ENCODE assay signal across 12 cellular contexts in the genomic region with DNA sequence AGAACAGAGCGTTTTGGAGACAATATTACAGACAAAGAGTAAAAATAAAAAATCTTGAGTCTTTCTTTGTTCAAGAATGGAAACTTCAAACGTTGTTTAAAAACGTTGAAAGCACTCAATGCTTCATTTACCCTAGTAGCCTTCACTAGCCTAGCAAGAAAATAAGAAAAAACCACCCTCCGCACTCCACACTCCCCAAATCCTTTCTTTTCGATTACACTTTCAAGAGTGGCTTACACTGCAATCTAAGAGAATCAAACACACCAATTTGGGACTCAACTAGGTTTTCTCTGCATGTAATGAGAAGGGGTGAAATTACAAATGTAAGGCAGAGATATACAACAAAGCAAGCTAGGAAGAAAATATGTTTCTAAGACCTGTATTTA. TPM values are rescaled to one million over a fixed set of nuclear protein-coding genes. Genes with fewer than 3 reads are reported as not detected.
DNase-seq lines count a peak whose midpoint lies in the region; ATAC-seq, FAIRE-seq and TF ChIP-seq lines count a peak whose summit lies in the region.
"Had no signal": no experiment of that assay in that cellular context is flagged by ENCODE, and none has a peak within 500 bp of the region (broad histone marks: within the 10 kb centered on the region; RNA-seq: fewer than 3 reads in every experiment).

No MANE protein-coding gene starts in this region.

- TF ChIP-seq POLR2A in GM12892 (IDR thresholded peaks at IDR 0.05; ENCODE audit: low read depth, low read length), result no peak

- peak; percentile 85 for FAIRE-seq in GM12892 (lab: Jason Lieb, UNC)
- FAIRE-seq: bronchial epithelial cell, G401.6 had no signal

- H3K36me3 Mint-ChIP-seq in dendritic cell treated with granulocyte-macrophage colony-stimulating factor and Interleukin-4, amounts not matched to agents 40 ng/mL and 50 ng/mL, for 4 days (ENCODE audit: low read depth), result peaks cover 41% of the 10 kb centered on the region
- H3K36me3 Mint-ChIP-seq in progenitor cell of endocrine pancreas (ENCODE audit: insufficient read depth), result peaks cover 21% of the 10 kb centered on the region

- no peak overlapping the region for H3K9ac ChIP-seq in PC-3 (ENCODE audit: low read length)

- peaks cover 31% of the 10 kb centered on the region for H3K79me2 ChIP-seq in PC-3 (ENCODE audit: low read length)

- H4K20me1 ChIP-seq in PC-3 (ENCODE audit: low read length), result peaks cover 21% of the 10 kb centered on the region

- no peak overlapping the region for H3K4me3 Mint-ChIP-seq in dendritic cell treated with granulocyte-macrophage colony-stimulating factor and Interleukin-4, amounts not matched to agents 40 ng/mL and 50 ng/mL, for 4 days
- H3K4me3 Mint-ChIP-seq in progenitor cell of endocrine pancreas (ENCODE audit: low read depth), result no peak overlapping the region

- no peak overlapping the region for H3K4me2 ChIP-seq in PC-3 (ENCODE audit: low read length)

- intact Hi-C loops in PC-3 (cut with micrococcal nuclease), result loop anchor here (5.0 to 10.0 kb wide), 2 partner anchors 123 to 675 kb away; partner anchors contain the start of gene TCEANC
- intact Hi-C loops in dendritic cell treated with granulocyte-macrophage colony-stimulating factor and Interleukin-4, amounts not matched to agents 40 ng/mL and 50 ng/mL, for 4 days (cut with micrococcal nuclease), result loop anchor here (2.0 to 5.0 kb wide), 3 partner anchors 19 to 113 kb away; no protein-coding TSS in a partner anchor

- peaks cover 23% of the 10 kb centered on the region for H3K4me1 Mint-ChIP-seq in dendritic cell treated with granulocyte-macrophage colony-stimulating factor and Interleukin-4, amounts not matched to agents 40 ng/mL and 50 ng/mL, for 4 days (ENCODE audit: low read depth)
- H3K4me1 Mint-ChIP-seq in progenitor cell of endocrine pancreas (ENCODE audit: low read depth), result peaks cover 17% of the 10 kb centered on the region

- peak overlapping the region; percentile 85 for H3K27ac ChIP-seq in PC-3 (ENCODE audit: low read length)

- BruUV-seq in PC-3 (replicated peaks; lab: Mats Ljungman, UMichigan), result no TSS peak

- CTCF ChIA-PET in PC-3 (lab: Charles Lee) (interaction anchor here (0.6 to 1.3 kb wide), 3 partner anchors 11 to 132 kb away, joined by 4 to 10 read pairs (median 5); no protein-coding TSS in a partner anchor), GM10248 (lab: Yijun Ruan, JAX) (interaction anchor here (0.7 to 2.4 kb wide), 7 partner anchors 27 to 508 kb away, joined by 3 to 11 read pairs (median 3); no protein-coding TSS in a partner anchor)

- peak overlapping the region; percentile 93 for H3K27ac Mint-ChIP-seq in dendritic cell treated with granulocyte-macrophage colony-stimulating factor and Interleukin-4, amounts not matched to agents 40 ng/mL and 50 ng/mL, for 4 days
- peak overlapping the region; percentile 77 for H3K27ac Mint-ChIP-seq in progenitor cell of endocrine pancreas

- H2AFZ ChIP-seq in PC-3 (ENCODE audit: low read length), result no peak overlapping the region

- TF ChIP-seq CTCF in PC-3 (conservative IDR thresholded peaks at IDR 0.05; ENCODE audit: low read depth, low read length) (no peak), progenitor cell of endocrine pancreas (IDR thresholded peaks at IDR 0.05; ENCODE audit: unreplicated experiment) (no peak), GM10248 (IDR thresholded peaks at IDR 0.05; ENCODE audit: control extremely low read depth, extremely low read depth, low read depth, missing control alignments) (no peak)

- no peaks in the 10 kb centered on the region for H3K27me3 Mint-ChIP-seq in dendritic cell treated with granulocyte-macrophage colony-stimulating factor and Interleukin-4, amounts not matched to agents 40 ng/mL and 50 ng/mL, for 4 days
- no peaks in the 10 kb centered on the region for H3K27me3 Mint-ChIP-seq in progenitor cell of endocrine pancreas

- H3K4me3 ChIP-seq in PC-3 (ENCODE audit: low read length) (no peak overlapping the region), MG63 (no peak overlapping the region)

- no peak for DNase-seq in GM12892 (ENCODE audit: insufficient read length)
- no peak for DNase-seq in PC-3
- DNase-seq in progenitor cell of endocrine pancreas (ENCODE audit: low spot score, unreplicated experiment), result no peak
- no peak for DNase-seq in SIG-M5 (lab: John Stamatoyannopoulos, UW)
- DNase-seq in inferior parietal cortex (ENCODE audit: extremely low spot score), result no peak
- no peak for DNase-seq in GM10248 (ENCODE audit: extremely low spot score)
- no peak for DNase-seq in MG63
- DNase-seq: activated CD4-positive, CD25-positive, alpha-beta regulatory T cell; hippocampal formation had no signal

- peaks cover 10% of the 10 kb centered on the region for H3F3A ChIP-seq in PC-3 (ENCODE audit: low read length, unreplicated experiment)

- H3K27me3 ChIP-seq in PC-3 (ENCODE audit: low read length), result no peaks in the 10 kb centered on the region
- H3K27me3 ChIP-seq in MG63, result no peaks in the 10 kb centered on the region

- H3K9me3 ChIP-seq in PC-3 (ENCODE audit: low read length) (no peaks in the 10 kb centered on the region), MG63 (no peaks in the 10 kb centered on the region)

- POLR2A ChIA-PET in PC-3 (lab: Charles Lee; ENCODE audit: unreplicated experiment), result interaction anchor here (0.6 kb wide), 3 partner anchors 107 to 140 kb away, joined by 4 to 6 read pairs (median 4); no protein-coding TSS in a partner anchor
- POLR2A ChIA-PET in GM10248 (lab: Yijun Ruan, JAX), result interaction anchor here (1.2 to 2.6 kb wide), 3 partner anchors 95 to 508 kb away, joined by 3 to 9 read pairs (median 3); no protein-coding TSS in a partner anchor

- ATAC-seq in PC-3, result no peak

- H3K36me3 ChIP-seq in PC-3 (ENCODE audit: low read depth, low read length) (peaks cover 16% of the 10 kb centered on the region), MG63 (peaks cover 25% of the 10 kb centered on the region)

- H3K9me2 ChIP-seq in PC-3 (replicated peaks; ENCODE audit: low read length), result no peaks in the 10 kb centered on the region

- H3K9me3 Mint-ChIP-seq in dendritic cell treated with granulocyte-macrophage colony-stimulating factor and Interleukin-4, amounts not matched to agents 40 ng/mL and 50 ng/mL, for 4 days, result no peaks in the 10 kb centered on the region
- peaks cover 12% of the 10 kb centered on the region for H3K9me3 Mint-ChIP-seq in progenitor cell of endocrine pancreas (ENCODE audit: low read depth)

- H3K4me1 ChIP-seq in PC-3 (ENCODE audit: insufficient read depth, low read length), result peaks cover 23% of the 10 kb centered on the region

RNA-seq across cellular contexts. Expression of gene TMSB4X, which starts 4.7 kb away (rescaled TPM):
- 23,212 TPM for polyA plus RNA-seq in GM12892 (2012; ENCODE audit: missing spikeins)
- total RNA-seq in PC-3 (2014; rRNA removed) (1,640 and 2,159 TPM in 2 replicates), progenitor cell of endocrine pancreas (1,699 and 1,780 TPM in 2 replicates)
- 1,177 and 1,592 TPM in 2 replicates for total RNA-seq in MG63 (2014; rRNA removed; shearing (Covaris generic); ENCODE audit: low replicate concordance)
